In genomic region chr12:120468846-120469449, GRCh38 we compare ENCODE assay signal across 8 cellular contexts. TPM values are rescaled to one million over a fixed set of nuclear protein-coding genes. Genes with fewer than 3 reads are reported as not detected.
DNase-seq lines count a peak whose midpoint lies in the region; ATAC-seq and TF ChIP-seq lines count a peak whose summit lies in the region.

No MANE protein-coding gene starts in this region.

- H4K20me1 ChIP-seq in fibroblast of lung (ENCODE audit: control insufficient read depth, extremely low read depth, insufficient read depth, low read length): peaks cover 5% of the 10 kb centered on the region

- H3K27me3 Mint-ChIP-seq in activated T-cell treated with anti-CD3 and anti-CD28 coated beads, Interleukin-2, amount 50 U/mL, for 24 hours: no peaks in the 10 kb centered on the region
- H3K27me3 Mint-ChIP-seq in nephron progenitor cell (ENCODE audit: low read depth, poor library complexity): peaks cover 7% of the 10 kb centered on the region

- H3K27ac ChIP-seq in HUES6 (ENCODE audit: low read depth, low read length) (peak overlapping the region; percentile 89; the same call in 1 of the 2 replicates), fibroblast of lung (ENCODE audit: insufficient read depth, low read length) (peak overlapping the region; percentile 76)

- peak overlapping the region; percentile 93 for H3K27ac Mint-ChIP-seq in activated T-cell treated with anti-CD3 and anti-CD28 coated beads, Interleukin-2, amount 50 U/mL, for 24 hours
- H3K27ac Mint-ChIP-seq in nephron progenitor cell: peak overlapping the region; percentile 87

- H3K79me2 ChIP-seq in fibroblast of lung (ENCODE audit: control insufficient read depth, insufficient read depth, low read length): peaks cover 55% of the 10 kb centered on the region

- H3K4me1 Mint-ChIP-seq in activated T-cell treated with anti-CD3 and anti-CD28 coated beads, Interleukin-2, amount 50 U/mL, for 24 hours (ENCODE audit: low read depth): peaks cover 49% of the 10 kb centered on the region
- peaks cover 57% of the 10 kb centered on the region for H3K4me1 Mint-ChIP-seq in nephron progenitor cell

- no peaks in the 10 kb centered on the region for H3K9me3 ChIP-seq in HUES6 (ENCODE audit: control insufficient read depth, insufficient read depth, low read depth, low read length)
- no peaks in the 10 kb centered on the region for H3K9me3 ChIP-seq in fibroblast of lung (ENCODE audit: control insufficient read depth, insufficient read depth, low read depth, low read length)

- peak; percentile 6 for ATAC-seq in GM21360 (IDR thresholded peaks at IDR 0.05; ENCODE audit: unreplicated experiment)

- DNase-seq in COLO668 (lab: John Stamatoyannopoulos, UW; ENCODE audit: unreplicated experiment) (peak; percentile 54), fibroblast of lung (ENCODE audit: low read depth in 2 of 2) (peak in 1 of 2 donors; percentile 17), nephron progenitor cell (peak; percentile 56), ureter (ENCODE audit: low spot score) (peak; percentile 48), AML-193 (lab: John Stamatoyannopoulos, UW) (no peak)
- DNase-seq in activated T-cell treated with anti-CD3 and anti-CD28 coated beads, Interleukin-2, amount 50 U/mL, for 24 hours: no peak

- H3K4me1 ChIP-seq in HUES6 (ENCODE audit: control insufficient read depth, insufficient read depth, low read length) (peaks cover 4% of the 10 kb centered on the region; the same call in 1 of the 2 replicates), fibroblast of lung (ENCODE audit: control insufficient read depth, extremely low read depth, insufficient read depth, low read length) (peaks cover 5% of the 10 kb centered on the region)

- peak overlapping the region; percentile 94 for H3K4me3 ChIP-seq in HUES6 (ENCODE audit: low read depth, low read length)
- H3K4me3 ChIP-seq in fibroblast of lung (replicated peaks in 1 of 4; ENCODE audit: control extremely low read depth in 1 of 4, insufficient read depth in 1 of 4, low read depth in 3 of 4, low read length in 4 of 4): peak overlapping the region; percentile 84 to 92 (median 88)

- H3K36me3 ChIP-seq in HUES6 (ENCODE audit: control insufficient read depth, insufficient read depth, low read length) (peaks cover 35% of the 10 kb centered on the region), fibroblast of lung (ENCODE audit: control insufficient read depth, insufficient read depth, low read length) (peaks cover 5% of the 10 kb centered on the region)

- peak overlapping the region; percentile 96 for H3K4me2 ChIP-seq in fibroblast of lung (ENCODE audit: extremely low read depth, insufficient read depth, low read length)

- peaks cover 54% of the 10 kb centered on the region for H3K36me3 Mint-ChIP-seq in activated T-cell treated with anti-CD3 and anti-CD28 coated beads, Interleukin-2, amount 50 U/mL, for 24 hours (ENCODE audit: low read depth)
- H3K36me3 Mint-ChIP-seq in nephron progenitor cell (ENCODE audit: low read depth): peaks cover 37% of the 10 kb centered on the region

- peak overlapping the region; percentile 97 for H3K4me3 Mint-ChIP-seq in activated T-cell treated with anti-CD3 and anti-CD28 coated beads, Interleukin-2, amount 50 U/mL, for 24 hours
- peak overlapping the region; percentile 93 for H3K4me3 Mint-ChIP-seq in nephron progenitor cell

- H3K9me3 Mint-ChIP-seq in activated T-cell treated with anti-CD3 and anti-CD28 coated beads, Interleukin-2, amount 50 U/mL, for 24 hours: no peaks in the 10 kb centered on the region
- no peaks in the 10 kb centered on the region for H3K9me3 Mint-ChIP-seq in nephron progenitor cell

- H3K9ac ChIP-seq in HUES6 (ENCODE audit: low read length): peak overlapping the region; percentile 100
- peak overlapping the region; percentile 92 for H3K9ac ChIP-seq in fibroblast of lung (ENCODE audit: insufficient read depth, low read length)

- H3K27me3 ChIP-seq in HUES6 (ENCODE audit: control insufficient read depth, insufficient read depth, low read length): no peaks in the 10 kb centered on the region
- no peaks in the 10 kb centered on the region for H3K27me3 ChIP-seq in fibroblast of lung (ENCODE audit: control insufficient read depth, insufficient read depth, low read length)

- TF ChIP-seq CTCF in fibroblast of lung (conservative IDR thresholded peaks at IDR 0.05 in 1 of 2, IDR thresholded peaks at IDR 0.05 in 1 of 2; ENCODE audit: low read depth in 1 of 2, low read length in 2 of 2) (no peak), nephron progenitor cell (IDR thresholded peaks at IDR 0.05) (no peak)

- peak overlapping the region; percentile 80 for H2AFZ ChIP-seq in fibroblast of lung (ENCODE audit: low read length)

RNA-seq across cellular contexts. Expression of gene SRSF9, which starts 0.6 kb away (rescaled TPM):
- total RNA-seq in fibroblast of lung (176 and 188 TPM in 2 replicates), ureter (155 TPM)
- polyA plus RNA-seq in fibroblast of lung: 150 and 164 TPM in 2 replicates
- 184 and 215 TPM in 2 replicates for polyA plus RNA-seq in fibroblast of lung (2012)
- polyA minus RNA-seq in fibroblast of lung (ENCODE audit: low replicate concordance): 44.1 and 46.0 TPM in 2 replicates

RNA-seq across cellular contexts. Expression of gene GATC, which starts 22.7 kb away (rescaled TPM):
- total RNA-seq in fibroblast of lung (18.2 and 22.3 TPM in 2 replicates), ureter (22.5 TPM)
- polyA plus RNA-seq in fibroblast of lung: 17.5 and 18.4 TPM in 2 replicates
- 12.9 and 14.4 TPM in 2 replicates for polyA plus RNA-seq in fibroblast of lung (2012)
- polyA minus RNA-seq in fibroblast of lung (ENCODE audit: low replicate concordance): 7.1 and 19.4 TPM in 2 replicates

RNA-seq across cellular contexts. Expression of gene TRIAP1, which starts 22.8 kb away (rescaled TPM):
- total RNA-seq in fibroblast of lung (26.5 and 29.6 TPM in 2 replicates), ureter (15.8 TPM)
- polyA plus RNA-seq in fibroblast of lung: 47.5 and 52.7 TPM in 2 replicates
- polyA plus RNA-seq in fibroblast of lung (2012): 43.1 and 47.7 TPM in 2 replicates
- polyA minus RNA-seq in fibroblast of lung (ENCODE audit: low replicate concordance): 1.0 and 3.2 TPM in 2 replicates

RNA-seq across cellular contexts. Expression of gene DYNLL1, which starts 27.0 kb away (rescaled TPM):
- total RNA-seq in fibroblast of lung: 222 and 289 TPM in 2 replicates
- 616 and 638 TPM in 2 replicates for polyA plus RNA-seq in fibroblast of lung
- polyA plus RNA-seq in fibroblast of lung (2012): 638 and 701 TPM in 2 replicates
- 69.7 and 113 TPM in 2 replicates for polyA minus RNA-seq in fibroblast of lung (ENCODE audit: low replicate concordance)
- 313 TPM for total RNA-seq in ureter

RNA-seq across cellular contexts. Expression of gene COX6A1, which starts 31.0 kb away (rescaled TPM):
- total RNA-seq in fibroblast of lung (455 and 512 TPM in 2 replicates), ureter (321 TPM)
- polyA plus RNA-seq in fibroblast of lung: 312 and 427 TPM in 2 replicates
- polyA plus RNA-seq in fibroblast of lung (2012): 437 and 587 TPM in 2 replicates
- 422 and 458 TPM in 2 replicates for polyA minus RNA-seq in fibroblast of lung (ENCODE audit: low replicate concordance)

Comparison
In these comparisons a context has a peak if more than half of its experiments do, and no peak if none do; other contexts are left out.
1. DNase-seq: peak in COLO668 (single experiment), nephron progenitor cell (single experiment) and ureter (single experiment); none in activated T-cell treated with anti-CD3 and anti-CD28 coated beads, Interleukin-2, amount 50 U/mL, for 24 hours (single experiment) and AML-193 (0 of 2).